ENCODE assay signal across 18 cellular contexts in the genomic region with DNA sequence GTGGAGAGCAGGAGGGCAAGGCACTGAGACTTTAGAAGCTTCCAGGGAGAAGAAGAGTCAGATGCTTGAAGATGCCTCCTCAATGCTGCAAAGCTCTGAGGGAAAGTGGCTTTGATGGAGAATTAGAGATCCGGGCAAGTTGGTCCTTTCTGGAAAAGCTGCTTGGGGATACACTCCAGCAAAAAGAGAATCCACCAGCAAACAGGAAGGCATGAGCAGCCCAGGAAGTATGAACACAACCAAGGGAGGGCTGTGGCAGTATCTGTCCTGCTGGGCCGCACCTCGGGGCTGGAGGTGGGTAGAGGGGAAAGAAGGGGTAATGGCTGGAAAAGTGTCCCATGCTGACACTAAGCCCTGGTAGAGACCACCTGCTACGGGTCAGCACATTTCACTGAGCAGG. TPM values are rescaled to one million over a fixed set of nuclear protein-coding genes. Genes with fewer than 3 reads are reported as not detected.
DNase-seq lines count a peak whose midpoint lies in the region; ATAC-seq lines count a peak whose summit lies in the region.
"Had no signal": no experiment of that assay in that cellular context is flagged by ENCODE, and none has a peak within 500 bp of the region (broad histone marks: within the 10 kb centered on the region; RNA-seq: fewer than 3 reads in every experiment).

No MANE protein-coding gene starts in this region.

- H3K27ac Mint-ChIP-seq in activated naive CD4-positive, alpha-beta T cell treated with anti-CD3 and anti-CD28 coated beads, Interleukin-2, amount 50 U/mL, for 24 hours = peak overlapping the region; percentile 30
- H3K27ac Mint-ChIP-seq in activated T-helper 2 cell treated with anti-CD3 and anti-CD28 coated beads, Interferon-gamma antibody, Interleukin-2, Interleukin-4, amounts not matched to agents 10 μg/mL and 5 μg/mL and 100 μg/mL, durations not matched to agents 14 hours and 24 hours and 36 hours = peak overlapping the region; percentile 89
- H3K27ac Mint-ChIP-seq in naive thymus-derived CD4-positive, alpha-beta T cell = peak overlapping the region in 7 of 9 donors; percentile 53 to 92 (median 85)
- H3K27ac Mint-ChIP-seq: stimulated activated memory B cell treated with anti-CD40 and anti-IgM and Interleukin-4, amounts not matched to agents 10 μg/mL and 1 μg/mL and 100 μg/mL, for 72 hours had no signal

- peak overlapping the region; percentile 69 for H3K27ac ChIP-seq in naive thymus-derived CD4-positive, alpha-beta T cell (ENCODE audit: low read depth, low read length)
- H3K27ac ChIP-seq: tibial artery, WERI-Rb-1 had no signal

- H3K4me1 ChIP-seq in naive thymus-derived CD4-positive, alpha-beta T cell (ENCODE audit: control insufficient read depth in 2 of 2, insufficient read depth in 2 of 2, low read length in 2 of 2) = peaks cover 6 to 17% of the 10 kb centered on the region in 2 donors

- CTCF ChIA-PET in naive thymus-derived CD4-positive, alpha-beta T cell (lab: Charles Lee) = no interaction called here

- H3K4me3 ChIP-seq in naive thymus-derived CD4-positive, alpha-beta T cell (ENCODE audit: low read length) = no peak overlapping the region
- H3K4me3 ChIP-seq: tibial artery had no signal

- no peak overlapping the region for H3K4me3 Mint-ChIP-seq in activated naive CD4-positive, alpha-beta T cell treated with anti-CD3 and anti-CD28 coated beads, Interleukin-2, amount 50 U/mL, for 24 hours
- no peak overlapping the region for H3K4me3 Mint-ChIP-seq in activated T-helper 2 cell treated with anti-CD3 and anti-CD28 coated beads, Interferon-gamma antibody, Interleukin-2, Interleukin-4, amounts not matched to agents 10 μg/mL and 5 μg/mL and 100 μg/mL, durations not matched to agents 14 hours and 24 hours and 36 hours (ENCODE audit: low read depth)
- H3K4me3 Mint-ChIP-seq in naive thymus-derived CD4-positive, alpha-beta T cell = peak overlapping the region in 1 of 10 donors; percentile 13
- H3K4me3 Mint-ChIP-seq: stimulated activated memory B cell treated with anti-CD40 and anti-IgM and Interleukin-4, amounts not matched to agents 10 μg/mL and 1 μg/mL and 100 μg/mL, for 72 hours had no signal

- peaks cover 0 to 26% (median 0%) of the 10 kb centered on the region in 3 experiments for H3K36me3 ChIP-seq in naive thymus-derived CD4-positive, alpha-beta T cell (ENCODE audit: control insufficient read depth in 2 of 3, insufficient read depth in 3 of 3, low read length in 3 of 3)
- H3K36me3 ChIP-seq: WERI-Rb-1 had no signal

- H3K27me3 Mint-ChIP-seq in activated naive CD4-positive, alpha-beta T cell treated with anti-CD3 and anti-CD28 coated beads, Interleukin-2, amount 50 U/mL, for 24 hours = no peaks in the 10 kb centered on the region
- no peaks in the 10 kb centered on the region for H3K27me3 Mint-ChIP-seq in activated T-helper 2 cell treated with anti-CD3 and anti-CD28 coated beads, Interferon-gamma antibody, Interleukin-2, Interleukin-4, amounts not matched to agents 10 μg/mL and 5 μg/mL and 100 μg/mL, durations not matched to agents 14 hours and 24 hours and 36 hours (ENCODE audit: low read depth)
- H3K27me3 Mint-ChIP-seq in naive thymus-derived CD4-positive, alpha-beta T cell = no peaks in the 10 kb centered on the region
- H3K27me3 Mint-ChIP-seq: stimulated activated memory B cell treated with anti-CD40 and anti-IgM and Interleukin-4, amounts not matched to agents 10 μg/mL and 1 μg/mL and 100 μg/mL, for 72 hours had no signal

- H3K9me3 ChIP-seq in naive thymus-derived CD4-positive, alpha-beta T cell (ENCODE audit: control insufficient read depth in 2 of 3, low read length in 3 of 3) = no peaks in the 10 kb centered on the region
- H3K9me3 ChIP-seq: tibial artery had no signal

- H3K4me1 Mint-ChIP-seq in activated naive CD4-positive, alpha-beta T cell treated with anti-CD3 and anti-CD28 coated beads, Interleukin-2, amount 50 U/mL, for 24 hours = peaks cover 54% of the 10 kb centered on the region
- peaks cover 24% of the 10 kb centered on the region for H3K4me1 Mint-ChIP-seq in activated T-helper 2 cell treated with anti-CD3 and anti-CD28 coated beads, Interferon-gamma antibody, Interleukin-2, Interleukin-4, amounts not matched to agents 10 μg/mL and 5 μg/mL and 100 μg/mL, durations not matched to agents 14 hours and 24 hours and 36 hours (ENCODE audit: low read depth)
- H3K4me1 Mint-ChIP-seq in naive thymus-derived CD4-positive, alpha-beta T cell = peaks cover 25 to 60% (median 49%) of the 10 kb centered on the region in 7 donors

- ATAC-seq in naive thymus-derived CD4-positive, alpha-beta T cell = no peak
- no peak for ATAC-seq in HG02840 (IDR thresholded peaks at IDR 0.05; ENCODE audit: low FRiP score, unreplicated experiment)
- ATAC-seq: left ventricle myocardium superior; right cardiac atrium; stimulated activated memory B cell treated with anti-CD40 and anti-IgM and Interleukin-4, amounts not matched to agents 10 μg/mL and 1 μg/mL and 100 μg/mL, for 72 hours had no signal

- DNase-seq in activated naive CD4-positive, alpha-beta T cell treated with Interleukin-2 at 50 U/mL for 16 hours = no peak
- DNase-seq in activated T-helper 2 cell treated with anti-CD3 and anti-CD28 coated beads, Interferon-gamma antibody, Interleukin-2, Interleukin-4, amounts not matched to agents 10 μg/mL and 5 μg/mL and 100 μg/mL, durations not matched to agents 14 hours and 24 hours and 36 hours (ENCODE audit: low spot score) = no peak
- peak in 1 of 9 donors; percentile 1 for DNase-seq in naive thymus-derived CD4-positive, alpha-beta T cell
- DNase-seq in NCI-H526 (lab: John Stamatoyannopoulos, UW) = no peak
- no peak for DNase-seq in stimulated activated CD4-positive, alpha-beta T cell treated with anti-CD3 and anti-CD28 coated beads, Interleukin-4, amount 100 ng/mL, for 24 hours
- DNase-seq: COR-L47, DND-41, glutamatergic neuron, left ventricle myocardium superior, NCI-H1930, NCI-H345, occipital lobe, right cardiac atrium, tibial artery, WERI-Rb-1 had no signal

- intact Hi-C loops in activated T-helper 2 cell treated with anti-CD3 and anti-CD28 coated beads, Interferon-gamma antibody, Interleukin-2, Interleukin-4, amounts not matched to agents 10 μg/mL and 5 μg/mL and 100 μg/mL, durations not matched to agents 14 hours and 24 hours and 36 hours (cut with micrococcal nuclease) = loop anchor here (5.0 to 10.0 kb wide), 2 partner anchors 37 to 161 kb away; partner anchors contain the start of gene GNG13
- intact Hi-C loops in naive thymus-derived CD4-positive, alpha-beta T cell (cut with micrococcal nuclease) = loop anchor here in 1 of 2 donors (2.0 kb wide), 1 partner anchor 15 kb away; the partner anchor contains the start of gene SOX8

- POLR2A ChIA-PET in naive thymus-derived CD4-positive, alpha-beta T cell (lab: Charles Lee) = interaction anchor here (3.3 kb wide), 1 partner anchor 16 kb away, joined by 34 read pairs; the partner anchor contains the start of gene SOX8

- H3K36me3 Mint-ChIP-seq in activated naive CD4-positive, alpha-beta T cell treated with anti-CD3 and anti-CD28 coated beads, Interleukin-2, amount 50 U/mL, for 24 hours = peaks cover 11% of the 10 kb centered on the region
- H3K36me3 Mint-ChIP-seq in activated T-helper 2 cell treated with anti-CD3 and anti-CD28 coated beads, Interferon-gamma antibody, Interleukin-2, Interleukin-4, amounts not matched to agents 10 μg/mL and 5 μg/mL and 100 μg/mL, durations not matched to agents 14 hours and 24 hours and 36 hours (ENCODE audit: low read depth) = peaks cover 38% of the 10 kb centered on the region
- H3K36me3 Mint-ChIP-seq in naive thymus-derived CD4-positive, alpha-beta T cell = peaks cover 14 to 22% (median 20%) of the 10 kb centered on the region in 5 donors

- no peaks in the 10 kb centered on the region for H3K9me3 Mint-ChIP-seq in activated naive CD4-positive, alpha-beta T cell treated with anti-CD3 and anti-CD28 coated beads, Interleukin-2, amount 50 U/mL, for 24 hours
- H3K9me3 Mint-ChIP-seq in activated T-helper 2 cell treated with anti-CD3 and anti-CD28 coated beads, Interferon-gamma antibody, Interleukin-2, Interleukin-4, amounts not matched to agents 10 μg/mL and 5 μg/mL and 100 μg/mL, durations not matched to agents 14 hours and 24 hours and 36 hours = peaks cover 9% of the 10 kb centered on the region
- peaks cover 0 to 7% (median 0%) of the 10 kb centered on the region in 11 donors for H3K9me3 Mint-ChIP-seq in naive thymus-derived CD4-positive, alpha-beta T cell
- H3K9me3 Mint-ChIP-seq: stimulated activated memory B cell treated with anti-CD40 and anti-IgM and Interleukin-4, amounts not matched to agents 10 μg/mL and 1 μg/mL and 100 μg/mL, for 72 hours had no signal

- H3K27me3 ChIP-seq in naive thymus-derived CD4-positive, alpha-beta T cell (ENCODE audit: control insufficient read depth in 2 of 2, insufficient read depth in 2 of 2, low read length in 2 of 2) = no peaks in the 10 kb centered on the region
- H3K27me3 ChIP-seq: tibial artery had no signal

RNA-seq across cellular contexts. Expression of gene LMF1, which starts 5.3 kb away (rescaled TPM):
- total RNA-seq in activated T-helper 2 cell treated with anti-CD3 and anti-CD28 coated beads, Interferon-gamma antibody, Interleukin-2, Interleukin-4, amounts not matched to agents 10 μg/mL and 5 μg/mL and 100 μg/mL, durations not matched to agents 14 hours and 24 hours and 36 hours = 14.0 and 14.3 TPM in 2 replicates
- 10 to 100 TPM; 25.9 to 63.1 (median 43.1) TPM for total RNA-seq in naive thymus-derived CD4-positive, alpha-beta T cell
- polyA plus RNA-seq in naive thymus-derived CD4-positive, alpha-beta T cell = 10 to 100 TPM; 10.6 to 19.4 TPM

RNA-seq across cellular contexts. Expression of gene SOX8, which starts 16.1 kb away (rescaled TPM):
- total RNA-seq in activated T-helper 2 cell treated with anti-CD3 and anti-CD28 coated beads, Interferon-gamma antibody, Interleukin-2, Interleukin-4, amounts not matched to agents 10 μg/mL and 5 μg/mL and 100 μg/mL, durations not matched to agents 14 hours and 24 hours and 36 hours = 0.78 and 1.2 TPM in 2 replicates
- total RNA-seq in naive thymus-derived CD4-positive, alpha-beta T cell = 1 to 10 TPM in 4 of 5 experiments, under 1 TPM in 1; 0.07 to 5.4 (median 4.7) TPM
- 1 to 10 TPM; 2.3 to 3.1 TPM for polyA plus RNA-seq in naive thymus-derived CD4-positive, alpha-beta T cell

Comparison
In these comparisons a context has a peak if more than half of its experiments do, and no peak if none do; other contexts are left out.
1. H3K27ac Mint-ChIP-seq: peak in every context shown above with its lines; median percentile 89 in activated T-helper 2 cell treated with anti-CD3 and anti-CD28 coated beads, Interferon-gamma antibody, Interleukin-2, Interleukin-4, amounts not matched to agents 10 μg/mL and 5 μg/mL and 100 μg/mL, durations not matched to agents 14 hours and 24 hours and 36 hours; 85 in naive thymus-derived CD4-positive, alpha-beta T cell; 30 in activated naive CD4-positive, alpha-beta T cell treated with anti-CD3 and anti-CD28 coated beads, Interleukin-2, amount 50 U/mL, for 24 hours.